10 cellular contexts compared by ENCODE assay signal in the genomic region with DNA sequence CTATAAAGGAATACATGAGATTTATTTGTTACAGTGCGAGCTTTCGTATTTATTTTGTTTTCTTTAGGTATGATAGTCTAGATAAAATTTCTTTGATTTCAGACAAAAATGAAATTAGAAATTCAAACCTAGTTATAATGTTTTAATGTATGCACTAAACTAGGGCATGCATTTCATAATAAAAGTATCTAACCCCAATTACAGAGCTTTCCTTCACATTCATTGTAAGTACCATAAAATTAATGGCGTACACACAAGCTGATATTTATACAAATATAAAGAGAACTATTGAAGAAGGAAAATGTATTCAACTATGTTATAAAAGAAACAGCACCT.
A peak's percentile ranks its signal among the peaks of the same experiment; 100 is the strongest.
DNase-seq lines count a peak whose midpoint lies in the region; ATAC-seq, FAIRE-seq and TF ChIP-seq lines count a peak whose summit lies in the region.
"Had no signal": no experiment of that assay in that cellular context is flagged by ENCODE, and none has a peak within 500 bp of the region (broad histone marks: within the 10 kb centered on the region; RNA-seq: fewer than 3 reads in every experiment).

No MANE protein-coding gene starts in this region.

- H3K9me3 ChIP-seq in CD8-positive, alpha-beta T cell (ENCODE audit: low read length) = no peaks in the 10 kb centered on the region
- H3K9me3 ChIP-seq in MG63 (no peaks in the 10 kb centered on the region), neural progenitor cell (ENCODE audit: low read depth) (no peaks in the 10 kb centered on the region)
- H3K9me3 ChIP-seq: pancreas had no signal

- H3K36me3 ChIP-seq in CD8-positive, alpha-beta T cell (ENCODE audit: insufficient read depth, low read length) = no peaks in the 10 kb centered on the region
- H3K36me3 ChIP-seq in MG63 = no peaks in the 10 kb centered on the region
- no peaks in the 10 kb centered on the region for H3K36me3 ChIP-seq in neural progenitor cell
- H3K36me3 ChIP-seq: pancreas had no signal

- H3K4me1 Mint-ChIP-seq in CD8-positive, alpha-beta T cell (ENCODE audit: low read depth) = peaks cover 9% of the 10 kb centered on the region
- peaks cover 11% of the 10 kb centered on the region for H3K4me1 Mint-ChIP-seq in central memory CD8-positive, alpha-beta T cell
- H3K4me1 Mint-ChIP-seq in neural progenitor cell = peaks cover 22% of the 10 kb centered on the region
- H3K4me1 Mint-ChIP-seq in activated T-helper 2 cell treated with anti-CD3 and anti-CD28 coated beads, Interferon-gamma antibody, Interleukin-2, Interleukin-4, amounts not matched to agents 10 μg/mL and 5 μg/mL and 100 μg/mL, durations not matched to agents 14 hours and 24 hours and 36 hours (ENCODE audit: low read depth) = peaks cover 8% of the 10 kb centered on the region

- FAIRE-seq in D721Med (lab: Jason Lieb, UNC) = no peak
- FAIRE-seq: pancreas, TTC549 had no signal

- peak overlapping the region; percentile 78 for H3K4me3 Mint-ChIP-seq in CD8-positive, alpha-beta T cell
- peak overlapping the region; percentile 68 for H3K4me3 Mint-ChIP-seq in central memory CD8-positive, alpha-beta T cell
- no peak overlapping the region for H3K4me3 Mint-ChIP-seq in neural progenitor cell
- no peak overlapping the region for H3K4me3 Mint-ChIP-seq in activated T-helper 2 cell treated with anti-CD3 and anti-CD28 coated beads, Interferon-gamma antibody, Interleukin-2, Interleukin-4, amounts not matched to agents 10 μg/mL and 5 μg/mL and 100 μg/mL, durations not matched to agents 14 hours and 24 hours and 36 hours (ENCODE audit: low read depth)

- no peaks in the 10 kb centered on the region for H3F3A ChIP-seq in neural progenitor cell (ENCODE audit: low read depth)

- DNase-seq in CD8-positive, alpha-beta T cell = no peak
- DNase-seq in MG63 (no peak), neural progenitor cell (ENCODE audit: low spot score) (no peak), D721Med (ENCODE audit: insufficient read length, low spot score) (no peak), A172 (ENCODE audit: low spot score) (no peak)
- DNase-seq in central memory CD8-positive, alpha-beta T cell (ENCODE audit: low spot score in 2 of 2) = no peak
- DNase-seq in activated T-helper 2 cell treated with anti-CD3 and anti-CD28 coated beads, Interferon-gamma antibody, Interleukin-2, Interleukin-4, amounts not matched to agents 10 μg/mL and 5 μg/mL and 100 μg/mL, durations not matched to agents 14 hours and 24 hours and 36 hours (ENCODE audit: low spot score) = no peak

- H3K4me3 ChIP-seq in CD8-positive, alpha-beta T cell (ENCODE audit: low read depth, low read length) = no peak overlapping the region
- H3K4me3 ChIP-seq in MG63 (peak overlapping the region; percentile 29), neural progenitor cell (no peak overlapping the region)

- intact Hi-C loops in CD8-positive, alpha-beta T cell (cut with DNase I, micrococcal nuclease) = loop anchor here (2.0 to 10.0 kb wide), 6 partner anchors 308 to 1078 kb away; no protein-coding TSS in a partner anchor
- intact Hi-C loops in activated T-helper 2 cell treated with anti-CD3 and anti-CD28 coated beads, Interferon-gamma antibody, Interleukin-2, Interleukin-4, amounts not matched to agents 10 μg/mL and 5 μg/mL and 100 μg/mL, durations not matched to agents 14 hours and 24 hours and 36 hours (cut with micrococcal nuclease) = loop anchor here (2.0 to 10.0 kb wide), 3 partner anchors 310 to 1078 kb away; no protein-coding TSS in a partner anchor

- peak overlapping the region; percentile 96 for H2AFZ ChIP-seq in neural progenitor cell (replicated peaks)

- H3K9me3 Mint-ChIP-seq in CD8-positive, alpha-beta T cell = no peaks in the 10 kb centered on the region
- H3K9me3 Mint-ChIP-seq in central memory CD8-positive, alpha-beta T cell = no peaks in the 10 kb centered on the region
- H3K9me3 Mint-ChIP-seq in neural progenitor cell = peaks cover 7% of the 10 kb centered on the region
- no peaks in the 10 kb centered on the region for H3K9me3 Mint-ChIP-seq in activated T-helper 2 cell treated with anti-CD3 and anti-CD28 coated beads, Interferon-gamma antibody, Interleukin-2, Interleukin-4, amounts not matched to agents 10 μg/mL and 5 μg/mL and 100 μg/mL, durations not matched to agents 14 hours and 24 hours and 36 hours

- TF ChIP-seq CTCF in CD8-positive, alpha-beta T cell (IDR thresholded peaks at IDR 0.05) = peak; percentile 17
- TF ChIP-seq CTCF in neural progenitor cell (IDR thresholded peaks at IDR 0.05) (no peak), D721Med (IDR thresholded peaks at IDR 0.05; ENCODE audit: insufficient read depth, missing control alignments) (no peak)

- CTCF ChIA-PET in CD8-positive, alpha-beta T cell (lab: Charles Lee) = interaction anchor here (0.7 to 3.0 kb wide), 25 partner anchors 9 to 1078 kb away, joined by 3 to 19 read pairs (median 4); no protein-coding TSS in a partner anchor

- H3K27ac Mint-ChIP-seq in CD8-positive, alpha-beta T cell = no peak overlapping the region
- H3K27ac Mint-ChIP-seq in central memory CD8-positive, alpha-beta T cell (ENCODE audit: low read depth) = no peak overlapping the region
- no peak overlapping the region for H3K27ac Mint-ChIP-seq in neural progenitor cell
- no peak overlapping the region for H3K27ac Mint-ChIP-seq in activated T-helper 2 cell treated with anti-CD3 and anti-CD28 coated beads, Interferon-gamma antibody, Interleukin-2, Interleukin-4, amounts not matched to agents 10 μg/mL and 5 μg/mL and 100 μg/mL, durations not matched to agents 14 hours and 24 hours and 36 hours

- ATAC-seq in CD8-positive, alpha-beta T cell = no peak
- ATAC-seq in central memory CD8-positive, alpha-beta T cell (replicated peaks; ENCODE audit: extremely low read depth, poor library complexity, severe bottlenecking) = no peak
- no peak for ATAC-seq in activated CD4-positive, CD25-positive, alpha-beta regulatory T cell treated with anti-CD3 and anti-CD28 coated beads, Interleukin-2, amount 50 U/mL, for 24 hours

- H4K20me1 ChIP-seq in neural progenitor cell (ENCODE audit: low read depth) = no peaks in the 10 kb centered on the region

- H3K36me3 Mint-ChIP-seq in CD8-positive, alpha-beta T cell = no peaks in the 10 kb centered on the region
- no peaks in the 10 kb centered on the region for H3K36me3 Mint-ChIP-seq in central memory CD8-positive, alpha-beta T cell (ENCODE audit: insufficient read depth)
- H3K36me3 Mint-ChIP-seq in neural progenitor cell = no peaks in the 10 kb centered on the region
- H3K36me3 Mint-ChIP-seq in activated T-helper 2 cell treated with anti-CD3 and anti-CD28 coated beads, Interferon-gamma antibody, Interleukin-2, Interleukin-4, amounts not matched to agents 10 μg/mL and 5 μg/mL and 100 μg/mL, durations not matched to agents 14 hours and 24 hours and 36 hours (ENCODE audit: low read depth) = no peaks in the 10 kb centered on the region

- H3K79me2 ChIP-seq in neural progenitor cell (ENCODE audit: low read depth) = no peaks in the 10 kb centered on the region

- no peak overlapping the region for H3K27ac ChIP-seq in CD8-positive, alpha-beta T cell (ENCODE audit: low read depth, low read length)
- no peak overlapping the region for H3K27ac ChIP-seq in neural progenitor cell
- H3K27ac ChIP-seq: pancreas had no signal

- H3K27me3 ChIP-seq in CD8-positive, alpha-beta T cell (ENCODE audit: insufficient read depth, low read length) = no peaks in the 10 kb centered on the region
- H3K27me3 ChIP-seq in MG63 (no peaks in the 10 kb centered on the region), neural progenitor cell (no peaks in the 10 kb centered on the region)

- peaks cover 4% of the 10 kb centered on the region for H3K4me1 ChIP-seq in CD8-positive, alpha-beta T cell (ENCODE audit: insufficient read depth, low read length)
- H3K4me1 ChIP-seq in neural progenitor cell = peaks cover 3% of the 10 kb centered on the region
- H3K4me1 ChIP-seq: pancreas had no signal

- H3K9ac ChIP-seq in neural progenitor cell = no peak overlapping the region

- H3K4me2 ChIP-seq in neural progenitor cell = no peak overlapping the region

- POLR2A ChIA-PET in CD8-positive, alpha-beta T cell (lab: Charles Lee) = no interaction called here

- peaks cover 24% of the 10 kb centered on the region for H3K27me3 Mint-ChIP-seq in CD8-positive, alpha-beta T cell (ENCODE audit: low read depth)
- H3K27me3 Mint-ChIP-seq in central memory CD8-positive, alpha-beta T cell = peaks cover 18% of the 10 kb centered on the region
- H3K27me3 Mint-ChIP-seq in neural progenitor cell (ENCODE audit: insufficient read depth, low read depth) = peaks cover 5% of the 10 kb centered on the region
- H3K27me3 Mint-ChIP-seq in activated T-helper 2 cell treated with anti-CD3 and anti-CD28 coated beads, Interferon-gamma antibody, Interleukin-2, Interleukin-4, amounts not matched to agents 10 μg/mL and 5 μg/mL and 100 μg/mL, durations not matched to agents 14 hours and 24 hours and 36 hours (ENCODE audit: low read depth) = peaks cover 7% of the 10 kb centered on the region

Comparison
In these comparisons a context has a peak if more than half of its experiments do, and no peak if none do; other contexts are left out.
1. H3K4me3 Mint-ChIP-seq: peak in CD8-positive, alpha-beta T cell (single experiment) and central memory CD8-positive, alpha-beta T cell (single experiment); none in neural progenitor cell (single experiment) and activated T-helper 2 cell treated with anti-CD3 and anti-CD28 coated beads, Interferon-gamma antibody, Interleukin-2, Interleukin-4, amounts not matched to agents 10 μg/mL and 5 μg/mL and 100 μg/mL, durations not matched to agents 14 hours and 24 hours and 36 hours (single experiment).